ENCODE assay signal across 14 cellular contexts in genomic region chr16:4346205-4346781, GRCh38. TPM values are rescaled to one million over a fixed set of nuclear protein-coding genes. Genes with fewer than 3 reads are reported as not detected.
DNase-seq lines count a peak whose midpoint lies in the region; ATAC-seq and TF ChIP-seq lines count a peak whose summit lies in the region.
"Had no signal": no experiment of that assay in that cellular context is flagged by ENCODE, and none has a peak within 500 bp of the region (broad histone marks: within the 10 kb centered on the region; RNA-seq: fewer than 3 reads in every experiment).

No MANE protein-coding gene starts in this region.

- peak overlapping the region; percentile 23 for H3K27ac Mint-ChIP-seq in activated T-helper 17 cell treated with anti-CD3 and anti-CD28 coated beads, Interleukin-2, amount 50 U/mL, for 72 hours

- H3K27me3 ChIP-seq in gastrocnemius medialis = no peaks in the 10 kb centered on the region
- H3K27me3 ChIP-seq: cardiac muscle cell, SJCRH30, uterus had no signal

- no peaks in the 10 kb centered on the region for H3K27me3 Mint-ChIP-seq in activated T-helper 17 cell treated with anti-CD3 and anti-CD28 coated beads, Interleukin-2, amount 50 U/mL, for 72 hours

- no peaks in the 10 kb centered on the region for H3K9me3 ChIP-seq in gastrocnemius medialis
- H3K9me3 ChIP-seq: left ventricle myocardium inferior, SJCRH30, uterus had no signal

- peak; percentile 23 for DNase-seq in SHP77 treated with DMSO at 0.1 percent for 48 hours (lab: John Stamatoyannopoulos, UW)
- no peak for DNase-seq in SHP77 (lab: John Stamatoyannopoulos, UW)
- peak; percentile 56 for DNase-seq in LNCaP clone FGC (ENCODE audit: low read depth)
- no peak for DNase-seq in gastrocnemius medialis
- DNase-seq in NCI-H1436 (lab: John Stamatoyannopoulos, UW) = no peak
- no peak for DNase-seq in NK-92 treated with Interleukin-12 subunit alpha and Interleukin-12 subunit beta, amount 100 ng/mL, for 24 hours (lab: John Stamatoyannopoulos, UW)
- DNase-seq: head of caudate nucleus, left ventricle myocardium inferior, NCI-H187 treated with DMSO at 0.1 percent for 48 hours, SJCRH30, uterus had no signal

- H3K9me3 Mint-ChIP-seq in activated T-helper 17 cell treated with anti-CD3 and anti-CD28 coated beads, Interleukin-2, amount 50 U/mL, for 72 hours = no peaks in the 10 kb centered on the region

- no peaks in the 10 kb centered on the region for H3K4me1 Mint-ChIP-seq in activated T-helper 17 cell treated with anti-CD3 and anti-CD28 coated beads, Interleukin-2, amount 50 U/mL, for 72 hours

- no peak for ATAC-seq in activated T-helper 17 cell treated with anti-CD3 and anti-CD28 coated beads, Interleukin-2, amount 50 U/mL, for 72 hours (replicated peaks)
- ATAC-seq in gastrocnemius medialis (no peak), GM21619 (IDR thresholded peaks at IDR 0.05; ENCODE audit: unreplicated experiment) (no peak)

- H3K36me3 ChIP-seq in gastrocnemius medialis = peaks cover 0 to 1% of the 10 kb centered on the region in 2 donors
- H3K36me3 ChIP-seq: cardiac muscle cell, left ventricle myocardium inferior, SJCRH30, uterus had no signal

- H3K36me3 Mint-ChIP-seq in activated T-helper 17 cell treated with anti-CD3 and anti-CD28 coated beads, Interleukin-2, amount 50 U/mL, for 72 hours (ENCODE audit: low read depth) = peaks cover 15% of the 10 kb centered on the region

- H3K4me3 ChIP-seq in LNCaP clone FGC (ENCODE audit: low read depth, low read length) = no peak overlapping the region
- H3K4me3 ChIP-seq in gastrocnemius medialis = no peak overlapping the region
- H3K4me3 ChIP-seq: cardiac muscle cell, left ventricle myocardium inferior, SJCRH30, uterus had no signal

- no peak for TF ChIP-seq POLR2A in gastrocnemius medialis (IDR thresholded peaks at IDR 0.05)

- peaks cover 47% of the 10 kb centered on the region in 2 donors for H3K4me1 ChIP-seq in gastrocnemius medialis
- H3K4me1 ChIP-seq: SJCRH30, uterus had no signal

- in situ Hi-C loops in gastrocnemius medialis (cut with MboI; ENCODE audit: low sequenced_read_pairs in 4 of 4) = loop anchor here in 1 of 4 donors (25.0 kb wide), 1 partner anchor 159 kb away; no protein-coding TSS in a partner anchor

- TF ChIP-seq CTCF in LNCaP clone FGC (IDR thresholded peaks at IDR 0.05; ENCODE audit: control insufficient read depth, extremely low read depth, insufficient read depth) = no peak
- no peak for TF ChIP-seq CTCF in gastrocnemius medialis (IDR thresholded peaks at IDR 0.05 in 4 of 5, conservative IDR thresholded peaks at IDR 0.05 in 1 of 5)

- intact Hi-C loops in gastrocnemius medialis (cut with DNase I; ENCODE audit: low total_unique reads) = no loop called here

- H3K27ac ChIP-seq in gastrocnemius medialis = peak overlapping the region; percentile 64 to 92 (median 76)
- H3K27ac ChIP-seq: left ventricle myocardium inferior, SJCRH30, uterus had no signal

- no peak overlapping the region for H3K4me3 Mint-ChIP-seq in activated T-helper 17 cell treated with anti-CD3 and anti-CD28 coated beads, Interleukin-2, amount 50 U/mL, for 72 hours

RNA-seq across cellular contexts. Expression of gene PAM16, which starts 4.8 kb away (rescaled TPM):
- total RNA-seq in activated T-helper 17 cell treated with anti-CD3 and anti-CD28 coated beads, Interleukin-2, amount 50 U/mL, for 72 hours = 10 to 100 TPM; 40.4 to 74.7 TPM
- 100 to 1,000 TPM; 112 to 174 (median 132) TPM for total RNA-seq in gastrocnemius medialis

RNA-seq across cellular contexts. Expression of gene VASN, which starts 25.4 kb away (rescaled TPM):
- under 1 TPM; 0.11 to 0.29 TPM for total RNA-seq in activated T-helper 17 cell treated with anti-CD3 and anti-CD28 coated beads, Interleukin-2, amount 50 U/mL, for 72 hours
- total RNA-seq in gastrocnemius medialis = 10 to 100 TPM in 1 of 4 donors, 1 to 10 TPM in 3; 2.4 to 12.8 (median 3.7) TPM

RNA-seq across cellular contexts. Expression of gene GLIS2, which starts 30.4 kb away (rescaled TPM):
- total RNA-seq in activated T-helper 17 cell treated with anti-CD3 and anti-CD28 coated beads, Interleukin-2, amount 50 U/mL, for 72 hours = 1 to 10 TPM in 1 of 2 donors, under 1 TPM in 1; 0.37 to 1.6 TPM
- total RNA-seq in gastrocnemius medialis = under 1 TPM in 3 of 4 donors, not detected in 1; 0.81 to 0.95 (median 0.95) TPM

Comparison
In these comparisons a context has a peak if more than half of its experiments do, and no peak if none do; other contexts are left out.
1. DNase-seq: peak in SHP77 treated with DMSO at 0.1 percent for 48 hours (single experiment) and LNCaP clone FGC (single experiment); none in SHP77 (0 of 2), gastrocnemius medialis (0 of 2), NCI-H1436 (single experiment) and NK-92 treated with Interleukin-12 subunit alpha and Interleukin-12 subunit beta, amount 100 ng/mL, for 24 hours (single experiment).